Comparison of ENCODE assay signal across 18 cellular contexts in genomic region chr11:10158461-10158860, GRCh38.
"Had no signal": no experiment of that assay in that cellular context is flagged by ENCODE, and none has a peak within 500 bp of the region (broad histone marks: within the 10 kb centered on the region; RNA-seq: fewer than 3 reads in every experiment).

No MANE protein-coding gene starts in this region.

- ATAC-seq: naive thymus-derived CD4-positive, alpha-beta T cell; sciatic nerve had no signal

- H3K4me1 Mint-ChIP-seq: neural progenitor cell had no signal

- H3K36me3 ChIP-seq: cardiac muscle cell, neural progenitor cell, ovary, tibial artery had no signal

- H3K4me3 ChIP-seq: cardiac muscle cell, neural progenitor cell, ovary, tibial artery had no signal

- H3K27ac ChIP-seq: cardiac muscle cell, neural progenitor cell, ovary, tibial artery, VCaP had no signal

- H2AFZ ChIP-seq: neural progenitor cell had no signal

- H3K4me2 ChIP-seq: neural progenitor cell had no signal

- DNase-seq: activated CD4-positive, alpha-beta T cell treated with anti-CD3 and anti-CD28 coated beads, Interleukin-2, amount 50 U/mL, for 48 hours; activated naive CD8-positive, alpha-beta T cell treated with anti-CD3 and anti-CD28 coated beads for 36 hours; amniotic stem cell; dermis blood vessel endothelial cell; erythroblast; immature natural killer cell; mesendoderm; naive thymus-derived CD4-positive, alpha-beta T cell; ovary; stimulated activated CD8-positive, alpha-beta memory T cell treated with anti-CD3 and anti-CD28 coated beads, Interleukin-4, amount 100 ng/mL, for 48 hours; stimulated activated naive CD4-positive, alpha-beta T cell treated with Interleukin-2 at 50 U/mL for 16 hours; substantia nigra; T-helper 2 cell; tibial artery had no signal

- H3K4me3 Mint-ChIP-seq: activated naive CD8-positive, alpha-beta T cell treated with anti-CD3 and anti-CD28 coated beads for 36 hours; immature natural killer cell; naive thymus-derived CD4-positive, alpha-beta T cell; neural progenitor cell had no signal

- H3K4me1 ChIP-seq: neural progenitor cell had no signal

- H3K36me3 Mint-ChIP-seq: neural progenitor cell had no signal

- H3K27ac Mint-ChIP-seq: activated naive CD8-positive, alpha-beta T cell treated with anti-CD3 and anti-CD28 coated beads for 36 hours; immature natural killer cell; naive thymus-derived CD4-positive, alpha-beta T cell; neural progenitor cell had no signal

- H3K27me3 Mint-ChIP-seq: activated naive CD8-positive, alpha-beta T cell treated with anti-CD3 and anti-CD28 coated beads for 36 hours; naive thymus-derived CD4-positive, alpha-beta T cell had no signal

- H3K9ac ChIP-seq: neural progenitor cell had no signal

- H3K9me3 ChIP-seq: ovary had no signal

- H3K27me3 ChIP-seq: cardiac muscle cell, neural progenitor cell, ovary, tibial artery had no signal
